13 cellular contexts compared by ENCODE assay signal in genomic region chr17:48570325-48571023, GRCh38. TPM values are rescaled to one million over a fixed set of nuclear protein-coding genes. Genes with fewer than 3 reads are reported as not detected.
DNase-seq lines count a peak whose midpoint lies in the region; ATAC-seq lines count a peak whose summit lies in the region.
"Had no signal": no experiment of that assay in that cellular context is flagged by ENCODE, and none has a peak within 500 bp of the region (broad histone marks: within the 10 kb centered on the region; RNA-seq: fewer than 3 reads in every experiment).

No MANE protein-coding gene starts in this region.

- ATAC-seq in GM21737 (IDR thresholded peaks at IDR 0.05; ENCODE audit: unreplicated experiment), result no peak
- no peak for ATAC-seq in HG03159 (IDR thresholded peaks at IDR 0.05; ENCODE audit: unreplicated experiment)
- ATAC-seq: activated T-helper 17 cell treated with anti-CD3 and anti-CD28 coated beads, Interleukin-2, amount 50 U/mL, for 72 hours had no signal

- peak overlapping the region; percentile 13 for H3K4me3 ChIP-seq in iPS-15b (ENCODE audit: low read depth, low read length)
- H3K4me3 ChIP-seq in rectal smooth muscle tissue (ENCODE audit: low read length), result peak overlapping the region; percentile 49

- no peak overlapping the region for H3K4me3 Mint-ChIP-seq in activated CD4-positive, alpha-beta T cell treated with anti-CD3 and anti-CD28 coated beads, Interleukin-2, amount 10 ng/mL, durations not matched to agents 24 days and 14 days
- H3K4me3 Mint-ChIP-seq: activated CD4-positive, alpha-beta T cell treated with anti-CD3 and anti-CD28 coated beads, Interleukin-2, amount 10 ng/mL, durations not matched to agents 7 days and 5 days; activated T-helper 17 cell treated with anti-CD3 and anti-CD28 coated beads, Interleukin-2, amount 50 U/mL, for 72 hours; immature natural killer cell had no signal

- peak; percentile 87 for DNase-seq in ELF-1 (ENCODE audit: low read depth, low spot score)
- DNase-seq in C1 segment of cervical spinal cord (lab: John Stamatoyannopoulos, UW), result no peak
- DNase-seq in activated CD4-positive, alpha-beta T cell treated with anti-CD3 and anti-CD28 coated beads, Interleukin-2, amount 10 ng/mL, durations not matched to agents 24 days and 14 days, result no peak
- DNase-seq: activated CD4-positive, alpha-beta T cell treated with anti-CD3 and anti-CD28 coated beads, Interleukin-2, amount 10 ng/mL, durations not matched to agents 7 days and 5 days; immature natural killer cell; T-helper 1 cell had no signal

- peaks cover 15% of the 10 kb centered on the region for H3K36me3 Mint-ChIP-seq in activated CD4-positive, alpha-beta T cell treated with anti-CD3 and anti-CD28 coated beads, Interleukin-2, amount 10 ng/mL, durations not matched to agents 24 days and 14 days (ENCODE audit: low read depth)

- no peaks in the 10 kb centered on the region for H3K9me3 Mint-ChIP-seq in activated CD4-positive, alpha-beta T cell treated with anti-CD3 and anti-CD28 coated beads, Interleukin-2, amount 10 ng/mL, durations not matched to agents 24 days and 14 days
- H3K9me3 Mint-ChIP-seq: activated CD4-positive, alpha-beta T cell treated with anti-CD3 and anti-CD28 coated beads, Interleukin-2, amount 10 ng/mL, durations not matched to agents 7 days and 5 days; activated T-helper 17 cell treated with anti-CD3 and anti-CD28 coated beads, Interleukin-2, amount 50 U/mL, for 72 hours; immature natural killer cell had no signal

- H3K27me3 ChIP-seq in iPS-15b (ENCODE audit: control insufficient read depth, insufficient read depth, low read length) (peaks cover 100% of the 10 kb centered on the region), rectal smooth muscle tissue (ENCODE audit: control insufficient read depth, insufficient read depth, low read length) (no peaks in the 10 kb centered on the region)

- H3K27me3 Mint-ChIP-seq in activated CD4-positive, alpha-beta T cell treated with anti-CD3 and anti-CD28 coated beads, Interleukin-2, amount 10 ng/mL, durations not matched to agents 24 days and 14 days, result peaks cover 15% of the 10 kb centered on the region

- intact Hi-C loops in activated CD4-positive, alpha-beta T cell treated with anti-CD3 and anti-CD28 coated beads, Interleukin-2, amount 10 ng/mL, durations not matched to agents 24 days and 14 days (cut with micrococcal nuclease), result no loop called here

- H3K4me1 Mint-ChIP-seq in activated CD4-positive, alpha-beta T cell treated with anti-CD3 and anti-CD28 coated beads, Interleukin-2, amount 10 ng/mL, durations not matched to agents 24 days and 14 days, result peaks cover 15% of the 10 kb centered on the region
- H3K4me1 Mint-ChIP-seq: activated T-helper 17 cell treated with anti-CD3 and anti-CD28 coated beads, Interleukin-2, amount 50 U/mL, for 72 hours had no signal

- no peaks in the 10 kb centered on the region for H3K9me3 ChIP-seq in iPS-15b (ENCODE audit: control insufficient read depth, insufficient read depth, low read length)

- peaks cover 4% of the 10 kb centered on the region for H3K4me1 ChIP-seq in iPS-15b (ENCODE audit: control insufficient read depth, insufficient read depth, low read length)
- H3K4me1 ChIP-seq in rectal smooth muscle tissue (ENCODE audit: control insufficient read depth, insufficient read depth, low read length), result peaks cover 80% of the 10 kb centered on the region

- H3K9ac ChIP-seq in iPS-15b (ENCODE audit: low read depth, low read length) (no peak overlapping the region), rectal smooth muscle tissue (ENCODE audit: low read length) (no peak overlapping the region)

- H3K27ac ChIP-seq in adipose tissue (ENCODE audit: low read depth, low read length) (peak overlapping the region; percentile 47), rectal smooth muscle tissue (ENCODE audit: low read depth, low read length) (peak overlapping the region; percentile 94)

- H3K36me3 ChIP-seq in iPS-15b (ENCODE audit: control insufficient read depth, insufficient read depth, low read length) (no peaks in the 10 kb centered on the region), rectal smooth muscle tissue (ENCODE audit: control insufficient read depth, insufficient read depth, low read length) (no peaks in the 10 kb centered on the region)

- H3K27ac Mint-ChIP-seq in activated CD4-positive, alpha-beta T cell treated with anti-CD3 and anti-CD28 coated beads, Interleukin-2, amount 10 ng/mL, durations not matched to agents 24 days and 14 days, result no peak overlapping the region
- H3K27ac Mint-ChIP-seq: activated CD4-positive, alpha-beta T cell treated with anti-CD3 and anti-CD28 coated beads, Interleukin-2, amount 10 ng/mL, durations not matched to agents 7 days and 5 days; activated T-helper 17 cell treated with anti-CD3 and anti-CD28 coated beads, Interleukin-2, amount 50 U/mL, for 72 hours had no signal

- WGBS in adipose tissue, 3 donors, result 15 to 39% (median 24%) methylated on average over 19 of the region's 19 CpGs

RNA-seq across cellular contexts. Expression of gene HOXB4, which starts 7.7 kb away (rescaled TPM):
- 1 to 10 TPM; 1.1 to 5.4 (median 3.6) TPM for polyA plus RNA-seq in adipose tissue
- total RNA-seq in activated CD4-positive, alpha-beta T cell treated with anti-CD3 and anti-CD28 coated beads, Interleukin-2, amount 10 ng/mL, durations not matched to agents 24 days and 14 days, result 3.1 and 3.6 TPM in 2 replicates
- polyA plus RNA-seq: BJ had no signal

RNA-seq across cellular contexts. Expression of gene HOXB3, which starts 19.6 kb away (rescaled TPM):
- polyA plus RNA-seq in adipose tissue, result 10 to 100 TPM in 1 of 3 donors, 1 to 10 TPM in 2; 2.6 to 10.2 (median 9.6) TPM
- total RNA-seq in activated CD4-positive, alpha-beta T cell treated with anti-CD3 and anti-CD28 coated beads, Interleukin-2, amount 10 ng/mL, durations not matched to agents 24 days and 14 days, result 3.6 and 3.7 TPM in 2 replicates
- polyA plus RNA-seq: BJ had no signal

RNA-seq across cellular contexts. Expression of gene HOXB5, which starts 23.1 kb away (rescaled TPM):
- 1 to 10 TPM in 2 of 3 donors, under 1 TPM in 1; 0.59 to 3.9 (median 2.2) TPM for polyA plus RNA-seq in adipose tissue
- not detected in 2 replicates for total RNA-seq in activated CD4-positive, alpha-beta T cell treated with anti-CD3 and anti-CD28 coated beads, Interleukin-2, amount 10 ng/mL, durations not matched to agents 24 days and 14 days
- total RNA-seq: activated CD4-positive, alpha-beta T cell treated with anti-CD3 and anti-CD28 coated beads, Interleukin-2, amount 10 ng/mL, durations not matched to agents 7 days and 5 days; activated T-helper 17 cell treated with anti-CD3 and anti-CD28 coated beads, Interleukin-2, amount 50 U/mL, for 72 hours had no signal
- polyA plus RNA-seq: BJ, immature natural killer cell had no signal

RNA-seq across cellular contexts. Expression of gene HOXB2, which starts 25.6 kb away (rescaled TPM):
- 10 to 100 TPM in 2 of 3 donors, 1 to 10 TPM in 1; 5.0 to 33.9 (median 24.3) TPM for polyA plus RNA-seq in adipose tissue
- total RNA-seq in activated CD4-positive, alpha-beta T cell treated with anti-CD3 and anti-CD28 coated beads, Interleukin-2, amount 10 ng/mL, durations not matched to agents 24 days and 14 days, result 26.0 and 28.1 TPM in 2 replicates

RNA-seq across cellular contexts. Expression of gene HOXB6, which starts 34.3 kb away (rescaled TPM):
- polyA plus RNA-seq in adipose tissue, result 10 to 100 TPM in 2 of 3 donors, 1 to 10 TPM in 1; 1.8 to 14.7 (median 10.4) TPM
- 0.33 and 0.36 TPM in 2 replicates for total RNA-seq in activated CD4-positive, alpha-beta T cell treated with anti-CD3 and anti-CD28 coated beads, Interleukin-2, amount 10 ng/mL, durations not matched to agents 24 days and 14 days
- total RNA-seq: activated CD4-positive, alpha-beta T cell treated with anti-CD3 and anti-CD28 coated beads, Interleukin-2, amount 10 ng/mL, durations not matched to agents 7 days and 5 days had no signal
- polyA plus RNA-seq: BJ, immature natural killer cell had no signal
